Comparison of ENCODE assay signal across 16 cellular contexts in the genomic region with DNA sequence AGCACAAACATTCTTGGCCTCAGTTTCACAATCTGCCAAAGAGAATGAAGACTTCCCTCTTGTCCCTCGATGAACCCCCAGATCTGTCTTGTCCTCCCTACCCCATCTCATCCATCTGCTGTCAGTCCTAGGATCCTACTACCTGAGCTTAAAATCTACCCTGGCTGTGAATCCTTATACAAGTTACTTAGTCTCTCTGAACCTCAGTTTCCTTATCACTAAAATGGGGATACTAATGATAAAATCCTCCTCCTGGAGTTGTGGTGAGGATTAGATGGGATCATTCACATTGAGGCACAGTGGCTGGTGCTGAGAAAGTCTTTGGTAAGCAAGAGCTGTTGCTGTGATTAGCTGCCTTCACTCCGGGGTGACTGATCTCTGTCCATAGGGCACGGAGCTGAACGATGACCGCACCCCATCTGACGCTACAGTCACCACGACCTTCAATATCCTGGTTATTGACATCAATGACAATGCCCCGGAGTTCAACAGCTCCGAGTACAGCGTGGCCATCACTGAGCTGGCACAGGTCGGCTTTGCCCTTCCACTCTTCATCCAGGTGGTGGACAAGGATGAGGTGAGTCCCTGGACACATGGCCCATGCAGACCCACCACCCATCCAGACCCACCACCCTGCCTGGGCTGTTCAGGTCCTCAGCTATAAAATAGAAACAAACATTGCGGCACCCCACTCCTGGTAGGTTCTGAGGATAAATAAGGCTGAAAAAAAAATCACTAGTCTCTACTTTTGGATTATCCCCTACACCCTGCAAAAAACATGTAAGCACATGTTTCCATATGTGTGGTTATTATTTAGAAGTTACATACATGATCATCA.
"Had no signal": no experiment of that assay in that cellular context is flagged by ENCODE, and none has a peak within 500 bp of the region (broad histone marks: within the 10 kb centered on the region; RNA-seq: fewer than 3 reads in every experiment).

No MANE protein-coding gene starts in this region.

- H3K36me3 ChIP-seq: esophagus muscularis mucosa, gastrocnemius medialis, left ventricle myocardium inferior, ovary, right atrium auricular region, tibial nerve had no signal

- H3K4me2 ChIP-seq: smooth muscle cell had no signal

- H3K27ac ChIP-seq: epithelial cell of prostate, gastrocnemius medialis, left ventricle myocardium inferior, ovary, right atrium auricular region, testis had no signal

- H3K27me3 ChIP-seq: esophagus muscularis mucosa, gastrocnemius medialis, ovary, right atrium auricular region, testis, tibial nerve had no signal

- H3K9me3 ChIP-seq: esophagus muscularis mucosa, gastrocnemius medialis, left ventricle myocardium inferior, ovary, right atrium auricular region, testis, tibial nerve had no signal

- H3K4me3 ChIP-seq: esophagus muscularis mucosa, gastrocnemius medialis, left ventricle myocardium inferior, lung, ovary, right atrium auricular region, smooth muscle cell, testis, tibial nerve had no signal

- ATAC-seq: gastrocnemius medialis had no signal

- DNase-seq: effector memory CD4-positive, alpha-beta T cell; gastrocnemius medialis; islet precursor cell; left ventricle myocardium inferior; mesenchymal stem cell; midbrain; naive B cell; ovary; stimulated activated CD4-positive, alpha-beta T cell treated with anti-CD3 and anti-CD28 coated beads, Interleukin-2, amount 100 ng/mL, for 48 hours; testis had no signal
